9 cellular contexts compared by ENCODE assay signal in the genomic region with DNA sequence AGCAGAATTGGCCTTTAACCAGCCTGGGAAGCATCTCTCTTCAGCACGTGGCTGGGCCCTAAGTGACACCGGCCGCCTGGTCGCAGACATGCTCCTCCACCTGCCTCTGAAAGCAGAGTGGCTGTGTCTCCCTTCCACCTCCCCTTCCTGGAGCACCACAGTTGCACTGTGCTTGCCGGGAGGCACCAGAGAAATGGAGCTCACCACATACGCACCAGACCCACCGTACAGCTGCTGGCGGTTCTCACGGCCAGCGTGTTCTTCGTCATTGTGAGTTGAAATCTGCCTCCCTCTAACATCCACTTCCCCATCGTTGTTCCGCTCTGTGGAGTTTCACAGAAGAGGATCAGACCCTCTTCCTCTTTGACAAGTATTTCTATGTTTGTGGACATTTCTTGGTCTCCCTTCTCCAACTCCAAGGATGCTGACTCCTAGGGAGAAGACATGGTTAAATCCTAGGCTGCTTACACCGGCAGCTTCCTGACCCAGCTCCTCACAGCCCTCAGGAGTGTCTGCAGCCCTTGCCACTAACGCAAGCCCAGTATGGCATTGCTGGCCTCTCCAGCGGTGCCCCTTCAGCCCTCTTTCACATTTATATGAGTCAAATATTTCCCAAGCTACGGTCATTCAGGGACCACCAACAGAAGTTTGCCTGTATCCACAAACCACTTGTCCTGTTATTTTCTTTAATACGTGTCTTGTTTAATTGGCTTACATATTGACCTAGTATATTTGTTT. TPM values are rescaled to one million over a fixed set of nuclear protein-coding genes. Genes with fewer than 3 reads are reported as not detected.
"Had no signal": no experiment of that assay in that cellular context is flagged by ENCODE, and none has a peak within 500 bp of the region (broad histone marks: within the 10 kb centered on the region; RNA-seq: fewer than 3 reads in every experiment).

No MANE protein-coding gene starts in this region.

- H3K27me3 ChIP-seq: breast epithelium, heart right ventricle had no signal

- H3K36me3 ChIP-seq: breast epithelium, heart right ventricle, thoracic aorta had no signal

- H3K4me3 ChIP-seq: breast epithelium, heart right ventricle, thoracic aorta had no signal

- DNase-seq: cortex of kidney; heart right ventricle; posterior cingulate gyrus; small intestine; stimulated activated naive CD4-positive, alpha-beta T cell had no signal

- H3K27ac ChIP-seq: breast epithelium, heart right ventricle, thoracic aorta had no signal

- H3K9me3 ChIP-seq: breast epithelium, heart right ventricle, thoracic aorta had no signal

RNA-seq across cellular contexts. Expression of gene KRT5, which starts 11.5 kb away (rescaled TPM):
- polyA plus RNA-seq: neural cell had no signal

RNA-seq across cellular contexts. Expression of gene KRT71, which starts 21.2 kb away (rescaled TPM):
- total RNA-seq: endothelial cell of umbilical vein, heart right ventricle, thoracic aorta had no signal
- polyA plus RNA-seq: endothelial cell of umbilical vein, heart right ventricle, neural cell, small intestine had no signal

RNA-seq across cellular contexts. Expression of gene KRT6A, which starts 38.7 kb away (rescaled TPM):
- polyA plus RNA-seq: endothelial cell of umbilical vein, neural cell had no signal

RNA-seq across cellular contexts. Expression of gene KRT74, which starts 41.9 kb away (rescaled TPM):
- total RNA-seq: breast epithelium, endothelial cell of umbilical vein, thoracic aorta had no signal
- polyA plus RNA-seq: endothelial cell of umbilical vein, heart right ventricle, neural cell had no signal

RNA-seq across cellular contexts. Expression of gene KRT6C, which starts 58.1 kb away (rescaled TPM):
- total RNA-seq: breast epithelium, endothelial cell of umbilical vein, heart right ventricle, thoracic aorta had no signal
- polyA plus RNA-seq: endothelial cell of umbilical vein, neural cell had no signal
